In genomic region chr12:112796067-112796466, GRCh38 we compare ENCODE assay signal across 17 cellular contexts. TPM values are rescaled to one million over a fixed set of nuclear protein-coding genes. Genes with fewer than 3 reads are reported as not detected.
"Had no signal": no experiment of that assay in that cellular context is flagged by ENCODE, and none has a peak within 500 bp of the region (broad histone marks: within the 10 kb centered on the region; RNA-seq: fewer than 3 reads in every experiment).

No MANE protein-coding gene starts in this region.

- DNase-seq: activated CD4-positive, alpha-beta T cell treated with anti-CD3 and anti-CD28 coated beads, Interleukin-2, amount 50 U/mL, for 1 hour; activated CD8-positive, alpha-beta memory T cell treated with anti-CD3 and anti-CD28 coated beads for 24 hours; activated naive CD8-positive, alpha-beta T cell treated with anti-CD3 and anti-CD28 coated beads for 36 hours; amygdala; effector memory CD4-positive, alpha-beta T cell; foreskin keratinocyte; glutamatergic neuron; hypothalamus; lower lobe of right lung; nephron progenitor cell; stimulated activated naive CD8-positive, alpha-beta T cell treated with anti-CD3 and anti-CD28 coated beads, Interleukin-15, Interleukin-2, amounts not matched to agents 100 U/mL and 50 U/mL, for 24 hours; T-helper 9 cell had no signal

- H3K4me1 ChIP-seq: foreskin keratinocyte, lower lobe of right lung had no signal

- H3K9me3 ChIP-seq: lower lobe of right lung had no signal

- H3K36me3 ChIP-seq: lower lobe of right lung had no signal

- ATAC-seq: activated CD4-positive, CD25-positive, alpha-beta regulatory T cell treated with anti-CD3 and anti-CD28 coated beads, Interleukin-2, amount 50 U/mL, for 24 hours; foreskin keratinocyte; lower lobe of right lung; sciatic nerve; stimulated activated naive CD8-positive, alpha-beta T cell treated with anti-CD3 and anti-CD28 coated beads, Interleukin-15, Interleukin-2, amounts not matched to agents 100 U/mL and 50 U/mL, for 24 hours had no signal

- H3K4me3 ChIP-seq: lower lobe of right lung had no signal

- H3K27ac ChIP-seq: foreskin keratinocyte, lower lobe of right lung had no signal

RNA-seq across cellular contexts. Expression of gene RPH3A, which starts 4.5 kb away (rescaled TPM):
- total RNA-seq: activated naive CD8-positive, alpha-beta T cell treated with anti-CD3 and anti-CD28 coated beads for 36 hours; activated T-helper 1 cell treated with anti-CD3 and anti-CD28 coated beads, Interleukin-12 subunit alpha, Interleukin-12 subunit beta, Interleukin-2, Interleukin-4 antibody, amounts not matched to agents 30 ng/mL and 10 ng/mL and 1 ng/mL, durations not matched to agents 14 hours and 24 hours and 36 hours; foreskin keratinocyte; mesothelial cell of epicardium; progenitor cell of endocrine pancreas had no signal
- polyA plus RNA-seq: foreskin keratinocyte had no signal
